In the genomic region with DNA sequence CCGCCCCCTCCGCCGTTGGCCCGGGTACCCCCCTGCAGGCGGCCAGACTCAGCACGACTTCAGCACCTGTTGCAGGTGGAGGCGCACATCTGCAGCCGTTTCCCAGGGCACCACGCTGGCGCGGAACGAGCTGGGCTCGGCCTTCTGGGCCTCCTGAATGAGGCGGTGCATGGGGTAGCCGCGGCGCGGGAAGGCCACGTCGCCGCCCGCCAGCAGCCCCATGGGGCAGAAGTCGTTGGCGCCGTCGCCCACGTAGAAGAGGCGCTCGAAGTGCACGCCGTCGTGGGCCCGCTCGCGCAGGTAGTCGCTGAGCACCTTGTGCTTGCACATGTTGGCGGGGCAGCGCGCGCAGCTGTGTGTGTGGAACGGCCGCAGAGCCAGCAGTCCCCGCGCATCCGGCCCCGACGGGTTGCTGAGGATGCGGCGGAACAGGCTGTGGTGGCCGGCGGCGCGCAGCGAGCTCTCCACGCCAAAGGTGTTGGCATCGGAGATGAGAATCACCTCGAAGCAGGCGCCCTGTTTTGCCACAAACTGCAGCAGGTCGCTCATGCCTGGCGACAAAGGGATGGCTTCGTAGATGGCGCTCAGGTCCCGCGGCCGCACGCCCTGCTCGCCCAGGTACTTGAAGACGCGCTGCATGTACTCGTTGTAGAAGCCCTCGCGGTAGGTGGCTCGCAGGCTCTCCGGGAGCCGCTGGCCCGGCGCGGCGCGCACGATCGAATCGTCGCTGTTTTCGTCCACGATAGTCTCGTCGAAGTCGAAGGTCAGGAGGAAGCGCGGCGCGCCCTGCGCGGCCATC, we compare ENCODE assay signal across 8 cellular contexts.
DNase-seq lines count a peak whose midpoint lies in the region; ATAC-seq and TF ChIP-seq lines count a peak whose summit lies in the region.

No MANE protein-coding gene starts in this region.

- H3K27me3 Mint-ChIP-seq in T-helper 1 cell treated with Interleukin-12 subunit alpha and Interleukin-12 subunit beta and Interleukin-4 antibody, amounts not matched to agents 30 μg/mL and 1 μg/mL, for 36 hours (ENCODE audit: low read depth): peaks cover 31% of the 10 kb centered on the region
- H3K27me3 Mint-ChIP-seq in dendritic cell treated with granulocyte-macrophage colony-stimulating factor and Interleukin-4, amounts not matched to agents 40 ng/mL and 50 ng/mL, for 4 days: peaks cover 57% of the 10 kb centered on the region
- H3K27me3 Mint-ChIP-seq in nephron (ENCODE audit: low read depth): peaks cover 81% of the 10 kb centered on the region

- no peak for DNase-seq in cortex of kidney (lab: John Stamatoyannopoulos, UW)

- intact Hi-C loops in dendritic cell treated with granulocyte-macrophage colony-stimulating factor and Interleukin-4, amounts not matched to agents 40 ng/mL and 50 ng/mL, for 4 days (cut with micrococcal nuclease): no loop called here

- peak overlapping the region; percentile 49 for H3K27ac Mint-ChIP-seq in T-helper 1 cell treated with Interleukin-12 subunit alpha and Interleukin-12 subunit beta and Interleukin-4 antibody, amounts not matched to agents 30 μg/mL and 1 μg/mL, for 36 hours
- H3K27ac Mint-ChIP-seq in dendritic cell treated with granulocyte-macrophage colony-stimulating factor and Interleukin-4, amounts not matched to agents 40 ng/mL and 50 ng/mL, for 4 days: peak overlapping the region; percentile 67
- no peak overlapping the region for H3K27ac Mint-ChIP-seq in nephron

- peak overlapping the region; percentile 59 for H3K4me3 Mint-ChIP-seq in T-helper 1 cell treated with Interleukin-12 subunit alpha and Interleukin-12 subunit beta and Interleukin-4 antibody, amounts not matched to agents 30 μg/mL and 1 μg/mL, for 36 hours
- peak overlapping the region; percentile 66 for H3K4me3 Mint-ChIP-seq in dendritic cell treated with granulocyte-macrophage colony-stimulating factor and Interleukin-4, amounts not matched to agents 40 ng/mL and 50 ng/mL, for 4 days
- H3K4me3 Mint-ChIP-seq in nephron: peak overlapping the region in 2 of 3 experiments; percentile 36 to 61

- H3K4me1 Mint-ChIP-seq in T-helper 1 cell treated with Interleukin-12 subunit alpha and Interleukin-12 subunit beta and Interleukin-4 antibody, amounts not matched to agents 30 μg/mL and 1 μg/mL, for 36 hours (ENCODE audit: low read depth): peaks cover 37% of the 10 kb centered on the region
- peaks cover 54% of the 10 kb centered on the region for H3K4me1 Mint-ChIP-seq in dendritic cell treated with granulocyte-macrophage colony-stimulating factor and Interleukin-4, amounts not matched to agents 40 ng/mL and 50 ng/mL, for 4 days (ENCODE audit: low read depth)
- H3K4me1 Mint-ChIP-seq in nephron: peaks cover 6% of the 10 kb centered on the region

- no peak for TF ChIP-seq CTCF in nephron (IDR thresholded peaks at IDR 0.05; ENCODE audit: unreplicated experiment in 3 of 3)

- ATAC-seq in HG03108 (IDR thresholded peaks at IDR 0.05; ENCODE audit: unreplicated experiment) (no peak), GM19351 (IDR thresholded peaks at IDR 0.05; ENCODE audit: unreplicated experiment) (no peak), GM21381 (IDR thresholded peaks at IDR 0.05; ENCODE audit: unreplicated experiment) (no peak)

- no peaks in the 10 kb centered on the region for H3K9me3 Mint-ChIP-seq in T-helper 1 cell treated with Interleukin-12 subunit alpha and Interleukin-12 subunit beta and Interleukin-4 antibody, amounts not matched to agents 30 μg/mL and 1 μg/mL, for 36 hours
- no peaks in the 10 kb centered on the region for H3K9me3 Mint-ChIP-seq in dendritic cell treated with granulocyte-macrophage colony-stimulating factor and Interleukin-4, amounts not matched to agents 40 ng/mL and 50 ng/mL, for 4 days
- H3K9me3 Mint-ChIP-seq in nephron: no peaks in the 10 kb centered on the region

- H3K36me3 Mint-ChIP-seq in T-helper 1 cell treated with Interleukin-12 subunit alpha and Interleukin-12 subunit beta and Interleukin-4 antibody, amounts not matched to agents 30 μg/mL and 1 μg/mL, for 36 hours (ENCODE audit: low read depth): peaks cover 36% of the 10 kb centered on the region
- no peaks in the 10 kb centered on the region for H3K36me3 Mint-ChIP-seq in dendritic cell treated with granulocyte-macrophage colony-stimulating factor and Interleukin-4, amounts not matched to agents 40 ng/mL and 50 ng/mL, for 4 days (ENCODE audit: low read depth)
- H3K36me3 Mint-ChIP-seq in nephron (ENCODE audit: low read depth): no peaks in the 10 kb centered on the region

- peak; percentile 39 for TF ChIP-seq POLR2A in GM15510 (IDR thresholded peaks at IDR 0.05; ENCODE audit: borderline replicate concordance, extremely low read depth, insufficient read length)

Comparison
In these comparisons a context has a peak if more than half of its experiments do, and no peak if none do; other contexts are left out.
1. H3K27ac Mint-ChIP-seq: peak in T-helper 1 cell treated with Interleukin-12 subunit alpha and Interleukin-12 subunit beta and Interleukin-4 antibody, amounts not matched to agents 30 μg/mL and 1 μg/mL, for 36 hours (single experiment) and dendritic cell treated with granulocyte-macrophage colony-stimulating factor and Interleukin-4, amounts not matched to agents 40 ng/mL and 50 ng/mL, for 4 days (single experiment); none in nephron (0 of 3).
2. Peak in every context shown above with its lines, with median percentiles within 50 percentile points of each other: H3K4me3 Mint-ChIP-seq.